In genomic region chr2:24926220-24926601, GRCh38 we compare ENCODE assay signal across 2 cellular contexts.
TF ChIP-seq lines count a peak whose summit lies in the region.

No MANE protein-coding gene starts in this region.

TF ChIP-seq in IMR-90, 13 proteins besides CTCF, POLR2A, EP300 and RAD21:
- TF ChIP-seq ELK1 (IDR thresholded peaks at IDR 0.05; ENCODE audit: borderline replicate concordance, low read depth, low read length) (no peak), USF2 (IDR thresholded peaks at IDR 0.05; ENCODE audit: low read depth, low read length) (no peak), MXI1 (IDR thresholded peaks at IDR 0.05; ENCODE audit: borderline replicate concordance, low read depth, low read length) (no peak), SMC3 (IDR thresholded peaks at IDR 0.05; ENCODE audit: low read depth, low read length) (no peak), CHD1 (IDR thresholded peaks at IDR 0.05; ENCODE audit: low read depth, low read length) (no peak), CEBPB (IDR thresholded peaks at IDR 0.05; ENCODE audit: low read depth, low read length) (no peak)

TF ChIP-seq in GM12878, 131 proteins besides CTCF, POLR2A, EP300 and RAD21:
- TF ChIP-seq PRDM15 (CRISPR knock-in tag; IDR thresholded peaks at IDR 0.05), result no peak
- no peak for TF ChIP-seq ZNF687 (IDR thresholded peaks at IDR 0.05)
- no peak for TF ChIP-seq SUZ12 (IDR thresholded peaks at IDR 0.05; ENCODE audit: unreplicated experiment)
- TF ChIP-seq ZNF274 (IDR thresholded peaks at IDR 0.05; ENCODE audit: insufficient read depth, insufficient read length), result no peak
- no peak for TF ChIP-seq CHD1 (IDR thresholded peaks at IDR 0.05; ENCODE audit: low read depth, low read length)
